27 cellular contexts compared by ENCODE assay signal in the genomic region with DNA sequence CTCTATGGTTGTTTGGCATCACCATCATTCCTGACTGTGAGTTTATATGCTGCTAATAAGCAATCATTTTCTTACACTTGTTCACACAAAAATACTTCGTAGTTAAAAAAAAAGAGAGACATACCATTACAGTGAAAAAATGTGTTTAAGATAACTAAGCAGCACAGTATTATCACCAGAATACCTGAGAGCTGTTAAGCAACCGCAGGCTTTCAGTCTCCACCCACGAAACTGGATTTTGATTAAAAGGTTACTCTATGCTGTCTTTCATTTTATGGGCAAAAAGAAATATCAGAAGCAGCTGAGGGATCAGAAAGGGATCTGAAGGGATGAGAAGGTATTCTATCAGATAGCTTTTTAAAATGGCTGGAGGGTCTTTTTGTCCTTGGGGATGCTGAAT.
"Had no signal": no experiment of that assay in that cellular context is flagged by ENCODE, and none has a peak within 500 bp of the region (broad histone marks: within the 10 kb centered on the region; RNA-seq: fewer than 3 reads in every experiment).

No MANE protein-coding gene starts in this region.

- H3K4me3 ChIP-seq: pancreas, prostate gland, right lobe of liver, sigmoid colon, stomach, thoracic aorta, thyroid gland, tibial nerve, upper lobe of right lung, uterus had no signal

- H3K9me3 ChIP-seq: neutrophil, pancreas, prostate gland, right lobe of liver, sigmoid colon, stomach, thoracic aorta, thyroid gland, tibial nerve, upper lobe of right lung, uterus had no signal

- H3K27ac ChIP-seq: neutrophil, pancreas, prostate gland, right lobe of liver, sigmoid colon, stomach, thoracic aorta, thyroid gland, tibial nerve, upper lobe of right lung, uterus had no signal

- H3K27me3 ChIP-seq: neutrophil, pancreas, right lobe of liver, sigmoid colon, stomach, thyroid gland, tibial nerve, upper lobe of right lung, uterus had no signal

- DNase-seq: naive thymus-derived CD8-positive, alpha-beta T cell; nephron progenitor cell; nucleus accumbens; pancreas; right cardiac atrium; right lobe of liver; sigmoid colon; small intestine; stimulated activated CD4-positive, alpha-beta T cell treated with anti-CD3 and anti-CD28 coated beads, Interleukin-15, amount 100 ng/mL, for 24 hours; stimulated activated CD4-positive, alpha-beta T cell treated with anti-CD3 and anti-CD28 coated beads, Interleukin-2, amount 100 ng/mL, for 24 hours; stimulated activated CD4-positive, alpha-beta T cell treated with anti-CD3 and anti-CD28 coated beads, Interleukin-2, amount 100 ng/mL, for 48 hours; stimulated activated CD4-positive, alpha-beta T cell treated with anti-CD3 and anti-CD28 coated beads, Interleukin-4, amount 100 ng/mL, for 24 hours; stimulated activated naive B cell treated with anti-CD40 and anti-IgM and Interleukin-4, amounts not matched to agents 10 μg/mL and 1 μg/mL and 100 μg/mL, for 72 hours; stimulated activated naive CD4-positive, alpha-beta T cell treated with Interleukin-2 at 50 U/mL for 16 hours; stomach; thyroid gland; upper lobe of right lung; uterus had no signal

- H3K27me3 Mint-ChIP-seq: naive thymus-derived CD8-positive, alpha-beta T cell; natural killer cell treated with Interleukin-12 subunit alpha and Interleukin-12 subunit beta and Interleukin-15 and Interleukin-18, amount 100 ng/mL, for 72 hours; stimulated activated naive B cell treated with anti-CD40 and anti-IgM and Interleukin-4, amounts not matched to agents 10 μg/mL and 1 μg/mL and 100 μg/mL, for 72 hours; stimulated activated naive CD8-positive, alpha-beta T cell treated with anti-CD3 and anti-CD28 coated beads, Interleukin-15, Interleukin-2, amounts not matched to agents 100 ng/mL and 50 ng/mL, for 24 hours; type B pancreatic cell had no signal

- H3K36me3 ChIP-seq: neutrophil, pancreas, prostate gland, right lobe of liver, thoracic aorta, thyroid gland, upper lobe of right lung, uterus had no signal

- H3K4me3 Mint-ChIP-seq: naive thymus-derived CD8-positive, alpha-beta T cell; natural killer cell treated with Interleukin-12 subunit alpha and Interleukin-12 subunit beta and Interleukin-15 and Interleukin-18, amount 100 ng/mL, for 72 hours; nephron progenitor cell; neural crest cell; stimulated activated effector memory CD8-positive, alpha-beta T cell treated with anti-CD3 and anti-CD28 coated beads, Interleukin-12 subunit alpha, Interleukin-12 subunit beta, amount 100 ng/mL, for 72 hours; stimulated activated naive B cell treated with anti-CD40 and anti-IgM and Interleukin-4, amounts not matched to agents 10 μg/mL and 1 μg/mL and 100 μg/mL, for 72 hours; stimulated activated naive CD8-positive, alpha-beta T cell treated with anti-CD3 and anti-CD28 coated beads, Interleukin-15, Interleukin-2, amounts not matched to agents 100 ng/mL and 50 ng/mL, for 24 hours; type B pancreatic cell had no signal

- H3K4me1 ChIP-seq: pancreas, prostate gland, right lobe of liver, sigmoid colon, thyroid gland, tibial nerve, upper lobe of right lung, uterus had no signal

- H3K27ac Mint-ChIP-seq: natural killer cell treated with Interleukin-12 subunit alpha and Interleukin-12 subunit beta and Interleukin-15 and Interleukin-18, amount 100 ng/mL, for 72 hours; nephron progenitor cell; stimulated activated effector memory CD8-positive, alpha-beta T cell treated with anti-CD3 and anti-CD28 coated beads, Interleukin-12 subunit alpha, Interleukin-12 subunit beta, amount 100 ng/mL, for 72 hours; stimulated activated naive B cell treated with anti-CD40 and anti-IgM and Interleukin-4, amounts not matched to agents 10 μg/mL and 1 μg/mL and 100 μg/mL, for 72 hours; stimulated activated naive CD8-positive, alpha-beta T cell treated with anti-CD3 and anti-CD28 coated beads, Interleukin-15, Interleukin-2, amounts not matched to agents 100 ng/mL and 50 ng/mL, for 24 hours; type B pancreatic cell had no signal

- H3K4me1 Mint-ChIP-seq: naive thymus-derived CD8-positive, alpha-beta T cell; nephron progenitor cell; neural crest cell; stimulated activated effector memory CD8-positive, alpha-beta T cell treated with anti-CD3 and anti-CD28 coated beads, Interleukin-12 subunit alpha, Interleukin-12 subunit beta, amount 100 ng/mL, for 72 hours; stimulated activated naive B cell treated with anti-CD40 and anti-IgM and Interleukin-4, amounts not matched to agents 10 μg/mL and 1 μg/mL and 100 μg/mL, for 72 hours had no signal

- ATAC-seq: naive thymus-derived CD8-positive, alpha-beta T cell; natural killer cell treated with Interleukin-12 subunit alpha and Interleukin-12 subunit beta and Interleukin-15 and Interleukin-18, amount 100 ng/mL, for 72 hours; pancreas; right cardiac atrium; right lobe of liver; stimulated activated effector memory CD8-positive, alpha-beta T cell treated with anti-CD3 and anti-CD28 coated beads, Interleukin-12 subunit alpha, Interleukin-12 subunit beta, amount 100 ng/mL, for 72 hours; stimulated activated naive B cell treated with anti-CD40 and anti-IgM and Interleukin-4, amounts not matched to agents 10 μg/mL and 1 μg/mL and 100 μg/mL, for 72 hours; upper lobe of right lung had no signal
